ENCODE assay signal across 18 cellular contexts in the genomic region with DNA sequence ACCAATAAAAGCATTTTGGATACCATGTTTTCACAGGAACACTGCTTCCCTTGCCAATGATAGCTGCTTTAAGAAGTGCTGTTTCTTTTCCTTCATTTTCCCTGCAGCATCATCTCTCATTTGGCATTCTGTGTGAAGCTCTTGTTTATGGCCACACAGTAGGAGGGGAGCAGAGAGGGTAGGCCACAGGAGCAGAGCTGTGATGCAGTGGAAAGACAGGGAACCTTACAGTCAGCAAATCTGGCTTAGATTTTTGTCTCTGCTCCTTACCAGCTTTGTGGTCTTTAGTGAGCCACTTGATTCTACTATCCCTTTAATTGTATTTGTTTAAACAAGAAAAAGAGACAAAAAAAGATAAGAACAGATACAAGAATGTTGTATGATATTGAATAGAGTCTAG.
DNase-seq lines count a peak whose midpoint lies in the region; ATAC-seq and TF ChIP-seq lines count a peak whose summit lies in the region.
"Had no signal": no experiment of that assay in that cellular context is flagged by ENCODE, and none has a peak within 500 bp of the region (broad histone marks: within the 10 kb centered on the region; RNA-seq: fewer than 3 reads in every experiment).

No MANE protein-coding gene starts in this region.

- H3K27ac ChIP-seq in SK-N-SH (ENCODE audit: low read depth in 2 of 2, low read length in 1 of 2) = no peak overlapping the region
- no peak overlapping the region for H3K27ac ChIP-seq in endodermal cell (ENCODE audit: low read depth, low read length)
- H3K27ac ChIP-seq in mesendoderm (ENCODE audit: low read depth, low read length) = no peak overlapping the region
- H3K27ac ChIP-seq: 22Rv1, BLaER1 had no signal

- H3K79me2 ChIP-seq in SK-N-SH (ENCODE audit: insufficient read depth) = no peaks in the 10 kb centered on the region
- no peaks in the 10 kb centered on the region for H3K79me2 ChIP-seq in mesendoderm (ENCODE audit: control insufficient read depth, insufficient read depth, low read length)

- POLR2A ChIA-PET in SK-N-SH (lab: Yijun Ruan, JAX) = no interaction called here

- no peak overlapping the region for H2BK5ac ChIP-seq in mesendoderm (ENCODE audit: low read length)

- peak overlapping the region; percentile 83 for H3K18ac ChIP-seq in mesendoderm (ENCODE audit: low read length)

- H3K36me3 ChIP-seq in SK-N-SH (replicated peaks in 1 of 2; ENCODE audit: control insufficient read depth in 1 of 2, insufficient read depth in 2 of 2, low read length in 1 of 2) = no peaks in the 10 kb centered on the region
- H3K36me3 ChIP-seq in endodermal cell (ENCODE audit: control insufficient read depth, insufficient read depth, low read length) = no peaks in the 10 kb centered on the region
- no peaks in the 10 kb centered on the region for H3K36me3 ChIP-seq in mesendoderm (ENCODE audit: control insufficient read depth, insufficient read depth, low read length)
- H3K36me3 ChIP-seq: BLaER1 had no signal

- H3K4me3 ChIP-seq in SK-N-SH (ENCODE audit: low read depth in 2 of 2, low read length in 1 of 2) (no peak overlapping the region), endodermal cell (ENCODE audit: low read length) (no peak overlapping the region), mesendoderm (ENCODE audit: low read length) (no peak overlapping the region)
- H3K4me3 ChIP-seq: BLaER1 had no signal

- H3K27me3 ChIP-seq in SK-N-SH (ENCODE audit: insufficient read depth) (no peaks in the 10 kb centered on the region), endodermal cell (ENCODE audit: control insufficient read depth, insufficient read depth, low read length, poor library complexity, severe bottlenecking) (no peaks in the 10 kb centered on the region), mesendoderm (ENCODE audit: insufficient read depth, low read length, poor library complexity) (no peaks in the 10 kb centered on the region)
- H3K27me3 ChIP-seq: BLaER1 had no signal

- H3K23ac ChIP-seq in mesendoderm (ENCODE audit: low read length) = no peak overlapping the region

- H3K4me2 ChIP-seq in SK-N-SH (no peak overlapping the region), mesendoderm (ENCODE audit: low read length) (no peak overlapping the region)
- H3K4me2 ChIP-seq: BLaER1 had no signal

- no peaks in the 10 kb centered on the region for H3K36me3 Mint-ChIP-seq in endodermal cell (ENCODE audit: low read depth)
- H3K36me3 Mint-ChIP-seq: CD8-positive, alpha-beta memory T cell had no signal

- H3K27me3 Mint-ChIP-seq in endodermal cell (ENCODE audit: insufficient read depth) = no peaks in the 10 kb centered on the region

- no peak overlapping the region for H4K8ac ChIP-seq in mesendoderm (ENCODE audit: low read depth, low read length)

- H2BK15ac ChIP-seq in mesendoderm (replicated peaks; ENCODE audit: low read depth) = no peak overlapping the region

- H3K9ac ChIP-seq in SK-N-SH = no peak overlapping the region
- H3K9ac ChIP-seq in endodermal cell (ENCODE audit: extremely low read depth, low read length, poor library complexity, severe bottlenecking) = no peak overlapping the region
- H3K9ac ChIP-seq in mesendoderm (ENCODE audit: low read length) = no peak overlapping the region
- H3K9ac ChIP-seq: BLaER1 had no signal

- peaks cover 25% of the 10 kb centered on the region for H3F3A ChIP-seq in SK-N-SH (replicated peaks; ENCODE audit: insufficient read depth)

- H3K9me2 ChIP-seq in SK-N-SH = no peaks in the 10 kb centered on the region

- H4K20me1 ChIP-seq in SK-N-SH (ENCODE audit: insufficient read depth) = no peaks in the 10 kb centered on the region
- H4K20me1 ChIP-seq: BLaER1 had no signal

- no peak overlapping the region for H2BK120ac ChIP-seq in mesendoderm (ENCODE audit: low read depth, low read length)

- no peaks in the 10 kb centered on the region for H3K9me3 Mint-ChIP-seq in endodermal cell
- H3K9me3 Mint-ChIP-seq: CD8-positive, alpha-beta memory T cell; HFFc6 had no signal

- no peak for TF ChIP-seq EP300 in SK-N-SH (IDR thresholded peaks at IDR 0.05; ENCODE audit: borderline replicate concordance in 1 of 2, low read depth in 1 of 2, low read length in 1 of 2)

- TF ChIP-seq CTCF in SK-N-SH (IDR thresholded peaks at IDR 0.05) = no peak
- TF ChIP-seq CTCF in endodermal cell (conservative IDR thresholded peaks at IDR 0.05) = no peak

- no peak overlapping the region for H3K4ac ChIP-seq in mesendoderm (ENCODE audit: low read depth, low read length)

- no peaks in the 10 kb centered on the region for H3K79me1 ChIP-seq in mesendoderm (ENCODE audit: low read length)

- CTCF ChIA-PET in SK-N-SH (lab: Yijun Ruan, JAX) = interaction anchor here (1.2 to 1.9 kb wide), 2 partner anchors 10 to 316 kb away, joined by 3 to 4 read pairs; no protein-coding TSS in a partner anchor

- H3K56ac ChIP-seq in mesendoderm (ENCODE audit: low read length) = no peak overlapping the region

- peak overlapping the region; percentile 44; the same call in 1 of the 2 replicates for H2AFZ ChIP-seq in SK-N-SH (ENCODE audit: low read depth)

- no peak overlapping the region for H3K4me3 Mint-ChIP-seq in endodermal cell
- H3K4me3 Mint-ChIP-seq: CD8-positive, alpha-beta memory T cell; HFFc6 had no signal

- H3K9me3 ChIP-seq in SK-N-SH (no peaks in the 10 kb centered on the region), endodermal cell (ENCODE audit: control insufficient read depth, low read length) (no peaks in the 10 kb centered on the region)
- H3K9me3 ChIP-seq: BLaER1, Caco-2 had no signal

- no peak for TF ChIP-seq RAD21 in SK-N-SH (IDR thresholded peaks at IDR 0.05; ENCODE audit: low read length)

- no peak overlapping the region for H2AK5ac ChIP-seq in mesendoderm (ENCODE audit: low read length)

- ATAC-seq in SK-N-SH treated with all-trans-retinoic acid at 6 μM for 48 hours (no peak), HG02973 (IDR thresholded peaks at IDR 0.05; ENCODE audit: unreplicated experiment) (no peak)
- ATAC-seq: HepG2 had no signal

- DNase-seq in SK-N-SH (no peak), endodermal cell (peak; percentile 70), mesendoderm (peak; percentile 45), NCI-H146 treated with DMSO at 0.1 percent for 48 hours (lab: John Stamatoyannopoulos, UW; ENCODE audit: unreplicated experiment) (no peak), T1000 (lab: John Stamatoyannopoulos, UW) (no peak)
- no peak for DNase-seq in stimulated activated naive CD4-positive, alpha-beta T cell treated with Interleukin-2 at 50 U/mL for 16 hours (lab: John Stamatoyannopoulos, UW)
- DNase-seq: AML-193; Caco-2; CD8-positive, alpha-beta memory T cell; DND-41; GDM1; HCEC 1CT; HFFc6 had no signal

- no peak overlapping the region for H3K27ac Mint-ChIP-seq in endodermal cell
- H3K27ac Mint-ChIP-seq: CD8-positive, alpha-beta memory T cell; HFFc6 had no signal

- no peak overlapping the region for H4K5ac ChIP-seq in mesendoderm (ENCODE audit: low read length)

- H3K4me1 ChIP-seq in SK-N-SH (ENCODE audit: control insufficient read depth in 1 of 2, insufficient read depth in 2 of 2, low read depth in 1 of 2, low read length in 1 of 2) (peaks cover 7 to 18% of the 10 kb centered on the region in 2 experiments; a peak in 3 of 4 replicates), endodermal cell (ENCODE audit: control insufficient read depth, insufficient read depth, low read length) (peaks cover 15% of the 10 kb centered on the region), mesendoderm (ENCODE audit: control insufficient read depth, low read depth, low read length) (peaks cover 14% of the 10 kb centered on the region)
- H3K4me1 ChIP-seq: BLaER1 had no signal

- H3K4me1 Mint-ChIP-seq in endodermal cell = peaks cover 23% of the 10 kb centered on the region
- H3K4me1 Mint-ChIP-seq: CD8-positive, alpha-beta memory T cell had no signal

TF ChIP-seq in SK-N-SH, 30 proteins besides CTCF, POLR2A, EP300 and RAD21 (continues in another document):
- TF ChIP-seq MEF2A (IDR thresholded peaks at IDR 0.05; ENCODE audit: borderline replicate concordance, low read depth) = no peak
- TF ChIP-seq, protein P1, sequence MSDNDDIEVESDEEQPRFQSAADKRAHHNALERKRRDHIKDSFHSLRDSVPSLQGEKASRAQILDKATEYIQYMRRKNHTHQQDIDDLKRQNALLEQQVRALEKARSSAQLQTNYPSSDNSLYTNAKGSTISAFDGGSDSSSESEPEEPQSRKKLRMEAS (IDR thresholded peaks at IDR 0.05; ENCODE audit: low read depth) = no peak

TF ChIP-seq in SK-N-SH treated with all-trans-retinoic acid at 6 μM for 48 hours, 23 proteins besides CTCF, POLR2A, EP300 and RAD21:
- TF ChIP-seq GLIS3 (CRISPR knock-in tag; IDR thresholded peaks at IDR 0.05) (no peak), ZFP30 (CRISPR knock-in tag; IDR thresholded peaks at IDR 0.05) (no peak), ZNF70 (CRISPR knock-in tag; IDR thresholded peaks at IDR 0.05) (no peak), ZFP3 (CRISPR knock-in tag; IDR thresholded peaks at IDR 0.05) (no peak), OSR1 (CRISPR knock-in tag; IDR thresholded peaks at IDR 0.05) (no peak), ZNF8 (CRISPR knock-in tag; IDR thresholded peaks at IDR 0.05) (no peak), CSDC2 (CRISPR knock-in tag; IDR thresholded peaks at IDR 0.05) (no peak)
- TF ChIP-seq, protein P2, sequence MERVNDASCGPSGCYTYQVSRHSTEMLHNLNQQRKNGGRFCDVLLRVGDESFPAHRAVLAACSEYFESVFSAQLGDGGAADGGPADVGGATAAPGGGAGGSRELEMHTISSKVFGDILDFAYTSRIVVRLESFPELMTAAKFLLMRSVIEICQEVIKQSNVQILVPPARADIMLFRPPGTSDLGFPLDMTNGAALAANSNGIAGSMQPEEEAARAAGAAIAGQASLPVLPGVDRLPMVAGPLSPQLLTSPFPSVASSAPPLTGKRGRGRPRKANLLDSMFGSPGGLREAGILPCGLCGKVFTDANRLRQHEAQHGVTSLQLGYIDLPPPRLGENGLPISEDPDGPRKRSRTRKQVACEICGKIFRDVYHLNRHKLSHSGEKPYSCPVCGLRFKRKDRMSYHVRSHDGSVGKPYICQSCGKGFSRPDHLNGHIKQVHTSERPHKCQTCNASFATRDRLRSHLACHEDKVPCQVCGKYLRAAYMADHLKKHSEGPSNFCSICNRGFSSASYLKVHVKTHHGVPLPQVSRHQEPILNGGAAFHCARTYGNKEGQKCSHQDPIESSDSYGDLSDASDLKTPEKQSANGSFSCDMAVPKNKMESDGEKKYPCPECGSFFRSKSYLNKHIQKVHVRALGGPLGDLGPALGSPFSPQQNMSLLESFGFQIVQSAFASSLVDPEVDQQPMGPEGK (CRISPR knock-in tag; IDR thresholded peaks at IDR 0.05; ENCODE audit: borderline replicate concordance) = no peak

Comparison
In these comparisons a context has a peak if more than half of its experiments do, and no peak if none do; other contexts are left out.
1. DNase-seq: peak in endodermal cell (single experiment) and mesendoderm (single experiment); none in SK-N-SH (single experiment), stimulated activated naive CD4-positive, alpha-beta T cell treated with Interleukin-2 at 50 U/mL for 16 hours (single experiment), NCI-H146 treated with DMSO at 0.1 percent for 48 hours (single experiment) and T1000 (single experiment).